Comparison of ENCODE assay signal across 18 cellular contexts in the genomic region with DNA sequence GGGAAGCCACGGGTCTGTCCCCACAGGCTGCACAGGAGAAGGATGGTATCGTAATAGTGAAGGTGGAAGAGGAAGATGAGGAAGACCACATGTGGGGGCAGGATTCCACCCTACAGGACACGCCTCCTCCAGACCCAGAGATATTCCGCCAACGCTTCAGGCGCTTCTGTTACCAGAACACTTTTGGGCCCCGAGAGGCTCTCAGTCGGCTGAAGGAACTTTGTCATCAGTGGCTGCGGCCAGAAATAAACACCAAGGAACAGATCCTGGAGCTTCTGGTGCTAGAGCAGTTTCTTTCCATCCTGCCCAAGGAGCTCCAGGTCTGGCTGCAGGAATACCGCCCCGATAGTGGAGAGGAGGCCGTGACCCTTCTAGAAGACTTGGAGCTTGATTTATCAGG. TPM values are rescaled to one million over a fixed set of nuclear protein-coding genes. Genes with fewer than 3 reads are reported as not detected.
DNase-seq lines count a peak whose midpoint lies in the region; ATAC-seq, FAIRE-seq and TF ChIP-seq lines count a peak whose summit lies in the region.
"Had no signal": no experiment of that assay in that cellular context is flagged by ENCODE, and none has a peak within 500 bp of the region (broad histone marks: within the 10 kb centered on the region; RNA-seq: fewer than 3 reads in every experiment).

No MANE protein-coding gene starts in this region.

- dilution Hi-C loops in IMR-90 (cut with HindIII; ENCODE audit: low sequenced_read_pairs, unreplicated experiment), result no loop called here

- in situ Hi-C loops in IMR-90 (cut with MboI; ENCODE audit: low sequenced_read_pairs) (no loop called here), K562 (cut with MboI) (no loop called here)

- no peak overlapping the region for H2AK5ac ChIP-seq in IMR-90 (ENCODE audit: low read depth, low read length)

- DNase-seq in IMR-90 (no peak), K562 (ENCODE audit: extremely low read depth in 1 of 4, low spot score in 3 of 4) (no peak), OCI-M1 (lab: John Stamatoyannopoulos, UW) (no peak), colonic mucosa (no peak), GOT3 (lab: John Stamatoyannopoulos, UW) (no peak)
- DNase-seq: activated CD4-positive, alpha-beta T cell treated with anti-CD3 and anti-CD28 coated beads, Interleukin-2, amount 10 ng/mL, durations not matched to agents 7 days and 5 days; activated naive CD8-positive, alpha-beta T cell treated with anti-CD3 and anti-CD28 coated beads for 36 hours; foreskin melanocyte; NCI-H1092 treated with DMSO at 0.1 percent for 48 hours; NCI-H2081 treated with DMSO at 0.1 percent for 48 hours; NCI-H510A treated with DMSO at 0.1 percent for 48 hours; stimulated activated naive CD4-positive, alpha-beta T cell treated with Interleukin-2 at 50 U/mL for 16 hours; SW 1271 had no signal

- H3K18ac ChIP-seq in IMR-90 (ENCODE audit: low read depth, low read length), result no peak overlapping the region

- H3K79me1 ChIP-seq in IMR-90 (ENCODE audit: low read depth in 1 of 2, low read length in 2 of 2), result peaks cover 24 to 75% of the 10 kb centered on the region in 2 experiments

- no peak overlapping the region for H2BK120ac ChIP-seq in IMR-90 (ENCODE audit: low read depth, low read length)

- H3K27ac ChIP-seq in IMR-90 (ENCODE audit: insufficient read depth, low read length), result no peak overlapping the region
- no peak overlapping the region for H3K27ac ChIP-seq in K562 (ENCODE audit: extremely low read depth, low read depth, low read length)
- peak overlapping the region in 1 of 2 donors; percentile 73 for H3K27ac ChIP-seq in mucosa of rectum (ENCODE audit: low read depth in 2 of 2, low read length in 2 of 2)
- no peak overlapping the region for H3K27ac ChIP-seq in colonic mucosa
- H3K27ac ChIP-seq: KMS-11, right atrium auricular region had no signal

- TF ChIP-seq CTCF in IMR-90 (conservative IDR thresholded peaks at IDR 0.05; ENCODE audit: low read depth, low read length) (no peak), K562 (IDR thresholded peaks at IDR 0.05 in 2 of 3, conservative IDR thresholded peaks at IDR 0.05 in 1 of 3; ENCODE audit: insufficient read depth in 2 of 3, low read depth in 1 of 3, low read length in 3 of 3) (no peak), colonic mucosa (IDR thresholded peaks at IDR 0.05) (no peak)

- H3K56ac ChIP-seq in IMR-90 (ENCODE audit: extremely low read depth, insufficient read depth, low read length), result no peak overlapping the region

- TF ChIP-seq POLR2A in IMR-90 (IDR thresholded peaks at IDR 0.05; ENCODE audit: low read depth, low read length) (no peak), K562 (conservative IDR thresholded peaks at IDR 0.05) (no peak)

- H3K36me3 ChIP-seq in IMR-90 (ENCODE audit: control insufficient read depth, insufficient read depth, low read length) (peaks cover 46% of the 10 kb centered on the region), K562 (ENCODE audit: control insufficient read depth, insufficient read depth, low read length) (peaks cover 70% of the 10 kb centered on the region), mucosa of rectum (ENCODE audit: control insufficient read depth in 2 of 2, insufficient read depth in 2 of 2, low read length in 2 of 2) (peaks cover 36 to 49% of the 10 kb centered on the region in 2 donors), colonic mucosa (peaks cover 9% of the 10 kb centered on the region)

- no peak overlapping the region for H2AK9ac ChIP-seq in IMR-90 (replicated peaks; ENCODE audit: low read depth, low read length, poor library complexity)

- H2BK5ac ChIP-seq in IMR-90 (ENCODE audit: low read depth, low read length, poor library complexity, severe bottlenecking), result no peak overlapping the region

- ATAC-seq in IMR-90 (ENCODE audit: low read depth), result no peak
- no peak for ATAC-seq in K562
- ATAC-seq: Right ventricle myocardium inferior had no signal

- H4K20me1 ChIP-seq in IMR-90 (ENCODE audit: insufficient read depth, low read length) (peaks cover 23% of the 10 kb centered on the region; the same call in 1 of the 2 replicates), K562 (replicated peaks; ENCODE audit: control insufficient read depth, insufficient read depth, low read length) (peaks cover 9% of the 10 kb centered on the region)

- no peak overlapping the region for H4K5ac ChIP-seq in IMR-90 (ENCODE audit: low read depth, low read length)

- H2AFZ ChIP-seq in IMR-90 (replicated peaks; ENCODE audit: low read length, poor library complexity) (no peak overlapping the region), K562 (ENCODE audit: low read depth, low read length) (no peak overlapping the region)

- POLR2A ChIA-PET in IMR-90 (lab: Charles Lee; ENCODE audit: unreplicated experiment) (no interaction called here), K562 (lab: Yijun Ruan, JAX) (interaction anchor here (1.7 kb wide), 1 partner anchor 8 kb away, joined by 9 read pairs; the partner anchor contains the start of gene ZKSCAN1)

- no peak overlapping the region for H3K4ac ChIP-seq in IMR-90 (ENCODE audit: low read depth, low read length)

- no peak overlapping the region for H3K4me3 ChIP-seq in IMR-90 (ENCODE audit: insufficient read depth, low read depth, low read length)
- H3K4me3 ChIP-seq in K562, result no peak overlapping the region
- no peak overlapping the region for H3K4me3 ChIP-seq in mucosa of rectum (ENCODE audit: low read length in 2 of 2)
- H3K4me3 ChIP-seq in colonic mucosa, result no peak overlapping the region
- H3K4me3 ChIP-seq: right atrium auricular region had no signal

- TF ChIP-seq RAD21 in IMR-90 (IDR thresholded peaks at IDR 0.05; ENCODE audit: low read length) (no peak), K562 (CRISPR knock-in tag; conservative IDR thresholded peaks at IDR 0.05 in 1 of 2, IDR thresholded peaks at IDR 0.05 in 1 of 2) (no peak)

- H3K79me2 ChIP-seq in K562 (ENCODE audit: control insufficient read depth, insufficient read depth, low read length), result peaks cover 36% of the 10 kb centered on the region

- H4K8ac ChIP-seq in IMR-90 (ENCODE audit: low read depth in 2 of 2, low read length in 2 of 2), result no peak overlapping the region

- no peaks in the 10 kb centered on the region for H3K4me1 ChIP-seq in IMR-90 (ENCODE audit: control insufficient read depth, insufficient read depth, low read length)
- H3K4me1 ChIP-seq in K562 (replicated peaks in 1 of 2; ENCODE audit: control insufficient read depth in 2 of 2, insufficient read depth in 2 of 2, low read length in 2 of 2), result peaks cover 0 to 4% of the 10 kb centered on the region in 2 experiments; a peak in 1 of 5 replicates
- peaks cover 30 to 38% of the 10 kb centered on the region in 2 donors for H3K4me1 ChIP-seq in mucosa of rectum (ENCODE audit: control insufficient read depth in 2 of 2, insufficient read depth in 2 of 2, low read length in 2 of 2)
- peaks cover 13% of the 10 kb centered on the region for H3K4me1 ChIP-seq in colonic mucosa

- H3K9me3 ChIP-seq in IMR-90 (ENCODE audit: control insufficient read depth, insufficient read depth, low read length), result no peaks in the 10 kb centered on the region
- H3K9me3 ChIP-seq in K562 (replicated peaks; ENCODE audit: control insufficient read depth, insufficient read depth, low read depth, low read length), result no peaks in the 10 kb centered on the region
- no peaks in the 10 kb centered on the region for H3K9me3 ChIP-seq in mucosa of rectum (ENCODE audit: control insufficient read depth in 2 of 2, low read length in 2 of 2)
- H3K9me3 ChIP-seq in colonic mucosa, result no peaks in the 10 kb centered on the region
- H3K9me3 ChIP-seq: right atrium auricular region had no signal

- H4K91ac ChIP-seq in IMR-90 (ENCODE audit: insufficient read depth, low read depth, low read length), result no peak overlapping the region

- H3K27me3 ChIP-seq in IMR-90 (ENCODE audit: control insufficient read depth, insufficient read depth, low read length) (no peaks in the 10 kb centered on the region), K562 (ENCODE audit: control insufficient read depth in 2 of 2, insufficient read depth in 2 of 2, low read length in 2 of 2) (no peaks in the 10 kb centered on the region), mucosa of rectum (ENCODE audit: control insufficient read depth in 2 of 2, insufficient read depth in 2 of 2, low read length in 2 of 2) (no peaks in the 10 kb centered on the region), colonic mucosa (no peaks in the 10 kb centered on the region)
- H3K27me3 ChIP-seq: right atrium auricular region had no signal

- BruUV-seq in IMR-90 (replicated peaks; lab: Mats Ljungman, UMichigan) (TSS peak; percentile 76), K562 (replicated peaks; lab: Mats Ljungman, UMichigan) (no TSS peak)

- FAIRE-seq in K562 (lab: Jason Lieb, UNC), result no peak
- FAIRE-seq: endothelial cell of umbilical vein had no signal

- no peak overlapping the region for H2BK15ac ChIP-seq in IMR-90 (ENCODE audit: low read depth, low read length)

- H3K9me1 ChIP-seq in IMR-90 (ENCODE audit: insufficient read depth, low read length) (peaks cover 8% of the 10 kb centered on the region; the same call in 1 of the 2 replicates), K562 (ENCODE audit: control insufficient read depth, insufficient read depth, low read length) (no peaks in the 10 kb centered on the region)

- H3K9ac ChIP-seq in IMR-90 (ENCODE audit: low read depth, low read length) (no peak overlapping the region), K562 (ENCODE audit: insufficient read depth in 1 of 2, low read depth in 2 of 2, low read length in 2 of 2) (peak overlapping the region in 1 of 2 experiments; percentile 33; a peak in 1 of 4 replicates), mucosa of rectum (ENCODE audit: low read depth in 1 of 2, low read length in 2 of 2) (peak overlapping the region; percentile 14 to 39), colonic mucosa (ENCODE audit: low read depth in 2 of 2, low read length in 2 of 2) (peak overlapping the region in 1 of 2 donors; percentile 32)
- H3K9ac ChIP-seq: KMS-11 had no signal

- intact Hi-C loops in IMR-90 (cut with micrococcal nuclease) (no loop called here), K562 (cut with micrococcal nuclease) (no loop called here), colonic mucosa (cut with DNase I) (no loop called here)

- H3K23ac ChIP-seq in IMR-90 (ENCODE audit: low read depth, low read length), result no peak overlapping the region

- 96% methylated on average over 4 of the region's 12 CpGs; no CpG with 5 or more reads in 1 of the 2 experiments for WGBS in IMR-90 (ENCODE audit: extremely low coverage in 2 of 2, insufficient read length in 1 of 2), 2 experiments
- 97% methylated on average over 12 of the region's 12 CpGs for WGBS in K562 (ENCODE audit: insufficient coverage, low coverage, missing lambda C conversion rate)

- TF ChIP-seq EP300 in K562 (IDR thresholded peaks at IDR 0.05; ENCODE audit: low read length), result no peak

- CTCF ChIA-PET in IMR-90 (lab: Yijun Ruan, JAX) (no interaction called here), K562 (lab: Yijun Ruan, JAX; ENCODE audit: low intra/inter-chr PET ratio) (no interaction called here)

- no peak overlapping the region for H2BK20ac ChIP-seq in IMR-90 (ENCODE audit: low read depth, low read length)

- H3K4me2 ChIP-seq in IMR-90 (ENCODE audit: low read depth, low read length), result no peak overlapping the region
- no peak overlapping the region for H3K4me2 ChIP-seq in K562 (ENCODE audit: insufficient read depth, low read length)
- H3K4me2 ChIP-seq: KMS-11 had no signal

- H3K14ac ChIP-seq in IMR-90 (replicated peaks; ENCODE audit: low read depth, low read length), result no peak overlapping the region

RNA-seq across cellular contexts. Expression of gene ZKSCAN1, which starts 8.1 kb away (rescaled TPM):
- 30.3 and 40.7 TPM in 2 replicates for total RNA-seq in IMR-90 (2012; rRNA removed)
- 10.8 and 13.7 TPM in 2 replicates for polyA plus RNA-seq in IMR-90 (2012; rRNA removed)
- polyA plus RNA-seq in IMR-90 (2012; cell fraction: cytosol; rRNA removed), result 5.6 and 5.9 TPM in 2 replicates
- polyA plus RNA-seq in IMR-90 (2012; cell fraction: nucleus; rRNA removed; ENCODE audit: low replicate concordance), result 8.8 and 23.6 TPM in 2 replicates
- 87.8 and 126 TPM in 2 replicates for total RNA-seq in K562 (2011; cell fraction: chromatin; rRNA removed; ENCODE audit: low replicate concordance)
- 44.4 and 45.4 TPM in 2 replicates for total RNA-seq in K562 (2011; cell fraction: nucleolus; rRNA removed)
- total RNA-seq in K562 (2011; cell fraction: nucleoplasm; rRNA removed), result 60.3 and 60.7 TPM in 2 replicates
- 15.5 and 19.4 TPM in 2 replicates for total RNA-seq in K562 (2014; rRNA removed)
- total RNA-seq in K562 (2014; rRNA removed; fragmentation: Illumina TruSeq; extraction: Trizol), result 32.1 and 36.1 TPM in 2 replicates
- total RNA-seq in K562 (2015; rRNA removed; fragmentation: Illumina TruSeq; extraction: Trizol), result 22.5 and 23.2 TPM in 2 replicates
- total RNA-seq in K562 (2021), result 42.9 and 43.0 TPM in 2 replicates
- polyA plus RNA-seq in K562 (2011; rRNA removed), result 28.3 and 34.6 TPM in 2 replicates
- polyA plus RNA-seq in K562 (2011; cell fraction: cytosol; rRNA removed), result 14.3 and 17.7 TPM in 2 replicates
- 20.7 and 36.3 TPM in 2 replicates for polyA plus RNA-seq in K562 (2011; cell fraction: nucleus; rRNA removed)
- polyA plus RNA-seq in K562 (2012), result 17.2 and 27.8 TPM in 2 replicates
- 23.8 and 27.3 TPM in 2 replicates for polyA plus RNA-seq in K562 (2014; fragmentation: Illumina TruSeq; extraction: Trizol)
- polyA plus RNA-seq in K562 (2014; fragmentation: Nextera tagmentation; extraction: Ambion mirVana), result 1 to 10 TPM; 5.3 to 6.8 TPM
- polyA plus RNA-seq in K562 (2014; rRNA removed), result 19.8 and 20.9 TPM in 2 replicates
- 65.4 and 82.5 TPM in 2 replicates for polyA minus RNA-seq in K562 (2011; rRNA and poly(A)+ RNA removed)
- 24.1 and 25.7 TPM in 2 replicates for polyA minus RNA-seq in K562 (2011; cell fraction: cytosol; rRNA and poly(A)+ RNA removed)
- polyA minus RNA-seq in K562 (2011; cell fraction: nucleus; rRNA and poly(A)+ RNA removed), result 12.1 and 20.1 TPM in 2 replicates
- 100 to 1,000 TPM in 1 of 2 donors, 10 to 100 TPM in 1; 96.1 to 147 TPM for total RNA-seq in colonic mucosa

RNA-seq across cellular contexts. Expression of gene ZSCAN21, which starts 26.0 kb away (rescaled TPM):
- total RNA-seq in IMR-90 (2012; rRNA removed) (13.1 and 13.3 TPM in 2 replicates), K562 (2014; rRNA removed) (13.8 and 14.0 TPM in 2 replicates), K562 (2014; rRNA removed; fragmentation: Illumina TruSeq; extraction: Trizol) (13.2 and 14.1 TPM in 2 replicates), K562 (2015; rRNA removed; fragmentation: Illumina TruSeq; extraction: Trizol) (11.6 and 12.2 TPM in 2 replicates), K562 (2021) (12.7 and 13.8 TPM in 2 replicates), colonic mucosa (1 to 10 TPM; 6.2 to 7.7 TPM)
- polyA plus RNA-seq in IMR-90 (2012; rRNA removed) (10.8 and 11.5 TPM in 2 replicates), K562 (2011; rRNA removed) (9.5 and 13.4 TPM in 2 replicates), K562 (2014; fragmentation: Illumina TruSeq; extraction: Trizol) (13.5 and 15.5 TPM in 2 replicates), K562 (2014; fragmentation: Nextera tagmentation; extraction: Ambion mirVana) (1 to 10 TPM; 5.9 to 6.9 TPM), K562 (2014; rRNA removed) (11.6 and 11.8 TPM in 2 replicates)
- polyA plus RNA-seq in IMR-90 (2012; cell fraction: cytosol; rRNA removed), result 4.9 and 6.1 TPM in 2 replicates
- 5.6 and 14.0 TPM in 2 replicates for polyA plus RNA-seq in IMR-90 (2012; cell fraction: nucleus; rRNA removed; ENCODE audit: low replicate concordance)
- total RNA-seq in K562 (2011; cell fraction: chromatin; rRNA removed; ENCODE audit: low replicate concordance), result 19.2 and 21.8 TPM in 2 replicates
- 12.0 and 13.5 TPM in 2 replicates for total RNA-seq in K562 (2011; cell fraction: nucleolus; rRNA removed)
- total RNA-seq in K562 (2011; cell fraction: nucleoplasm; rRNA removed), result 9.1 and 13.6 TPM in 2 replicates
- polyA plus RNA-seq in K562 (2011; cell fraction: cytosol; rRNA removed), result 6.7 and 9.5 TPM in 2 replicates
- 7.4 and 7.8 TPM in 2 replicates for polyA plus RNA-seq in K562 (2011; cell fraction: nucleus; rRNA removed)
- 7.7 and 8.5 TPM in 2 replicates for polyA plus RNA-seq in K562 (2012)
- polyA minus RNA-seq in K562 (2011; rRNA and poly(A)+ RNA removed), result 8.2 and 9.7 TPM in 2 replicates
- polyA minus RNA-seq in K562 (2011; cell fraction: cytosol; rRNA and poly(A)+ RNA removed), result 3.5 and 5.0 TPM in 2 replicates
- 2.6 and 3.2 TPM in 2 replicates for polyA minus RNA-seq in K562 (2011; cell fraction: nucleus; rRNA and poly(A)+ RNA removed)

RNA-seq across cellular contexts. Expression of gene AZGP1, which starts 47.7 kb away (rescaled TPM):
- not detected in 2 replicates for total RNA-seq in IMR-90 (2012; rRNA removed)
- polyA plus RNA-seq in IMR-90 (2012; rRNA removed), result not detected in 2 replicates
- polyA plus RNA-seq in IMR-90 (2012; cell fraction: cytosol; rRNA removed), result 0.03 TPM in 1 of 2 replicates, not detected in the other
- polyA plus RNA-seq in IMR-90 (2012; cell fraction: nucleus; rRNA removed; ENCODE audit: low replicate concordance), result not detected in 2 replicates
- not detected in 2 replicates for total RNA-seq in K562 (2011; cell fraction: chromatin; rRNA removed; ENCODE audit: low replicate concordance)
- total RNA-seq in K562 (2011; cell fraction: nucleolus; rRNA removed), result not detected in 2 replicates
- total RNA-seq in K562 (2011; cell fraction: nucleoplasm; rRNA removed), result not detected in 2 replicates
- total RNA-seq in K562 (2014; rRNA removed), result 0.18 TPM in 1 of 2 replicates, not detected in the other
- total RNA-seq in K562 (2014; rRNA removed; fragmentation: Illumina TruSeq; extraction: Trizol), result not detected in 2 replicates
- not detected in 2 replicates for total RNA-seq in K562 (2015; rRNA removed; fragmentation: Illumina TruSeq; extraction: Trizol)
- total RNA-seq in K562 (2021), result 0.53 and 0.54 TPM in 2 replicates
- not detected in 2 replicates for polyA plus RNA-seq in K562 (2011; rRNA removed)
- polyA plus RNA-seq in K562 (2011; cell fraction: cytosol; rRNA removed), result not detected in 2 replicates
- not detected in 2 replicates for polyA plus RNA-seq in K562 (2011; cell fraction: nucleus; rRNA removed)
- polyA plus RNA-seq in K562 (2012), result not detected in 2 replicates
- not detected in 2 replicates for polyA plus RNA-seq in K562 (2014; fragmentation: Illumina TruSeq; extraction: Trizol)
- polyA plus RNA-seq in K562 (2014; fragmentation: Nextera tagmentation; extraction: Ambion mirVana), result not detected
- not detected in 2 replicates for polyA plus RNA-seq in K562 (2014; rRNA removed)
- not detected in 2 replicates for polyA minus RNA-seq in K562 (2011; rRNA and poly(A)+ RNA removed)
- not detected in 2 replicates for polyA minus RNA-seq in K562 (2011; cell fraction: cytosol; rRNA and poly(A)+ RNA removed)
- polyA minus RNA-seq in K562 (2011; cell fraction: nucleus; rRNA and poly(A)+ RNA removed), result not detected in 2 replicates
- total RNA-seq in colonic mucosa, result 1 to 10 TPM; 2.5 to 4.6 TPM
- total RNA-seq: activated CD4-positive, alpha-beta T cell treated with anti-CD3 and anti-CD28 coated beads, Interleukin-2, amount 10 ng/mL, durations not matched to agents 7 days and 5 days; activated naive CD8-positive, alpha-beta T cell treated with anti-CD3 and anti-CD28 coated beads for 36 hours; endothelial cell of umbilical vein had no signal
- polyA plus RNA-seq: endothelial cell of umbilical vein had no signal

RNA-seq across cellular contexts. Expression of gene ZNF3, which starts 58.0 kb away (rescaled TPM):
- 30.8 and 33.1 TPM in 2 replicates for total RNA-seq in IMR-90 (2012; rRNA removed)
- polyA plus RNA-seq in IMR-90 (2012; rRNA removed), result 20.4 and 24.8 TPM in 2 replicates
- polyA plus RNA-seq in IMR-90 (2012; cell fraction: cytosol; rRNA removed), result 4.7 and 6.3 TPM in 2 replicates
- polyA plus RNA-seq in IMR-90 (2012; cell fraction: nucleus; rRNA removed; ENCODE audit: low replicate concordance), result 55.3 and 172 TPM in 2 replicates
- 153 and 214 TPM in 2 replicates for total RNA-seq in K562 (2011; cell fraction: chromatin; rRNA removed; ENCODE audit: low replicate concordance)
- 103 and 125 TPM in 2 replicates for total RNA-seq in K562 (2011; cell fraction: nucleolus; rRNA removed)
- 119 and 140 TPM in 2 replicates for total RNA-seq in K562 (2011; cell fraction: nucleoplasm; rRNA removed)
- total RNA-seq in K562 (2014; rRNA removed), result 33.6 and 35.6 TPM in 2 replicates
- 55.6 and 64.4 TPM in 2 replicates for total RNA-seq in K562 (2014; rRNA removed; fragmentation: Illumina TruSeq; extraction: Trizol)
- 61.6 and 64.9 TPM in 2 replicates for total RNA-seq in K562 (2015; rRNA removed; fragmentation: Illumina TruSeq; extraction: Trizol)
- 46.7 and 48.5 TPM in 2 replicates for total RNA-seq in K562 (2021)
- polyA plus RNA-seq in K562 (2011; rRNA removed), result 44.8 and 52.3 TPM in 2 replicates
- 20.8 and 27.2 TPM in 2 replicates for polyA plus RNA-seq in K562 (2011; cell fraction: cytosol; rRNA removed)
- 85.4 and 103 TPM in 2 replicates for polyA plus RNA-seq in K562 (2011; cell fraction: nucleus; rRNA removed)
- polyA plus RNA-seq in K562 (2012), result 30.1 and 31.6 TPM in 2 replicates
- polyA plus RNA-seq in K562 (2014; fragmentation: Illumina TruSeq; extraction: Trizol), result 58.4 and 58.7 TPM in 2 replicates
- 10 to 100 TPM; 30.0 to 51.5 TPM for polyA plus RNA-seq in K562 (2014; fragmentation: Nextera tagmentation; extraction: Ambion mirVana)
- 39.6 and 45.8 TPM in 2 replicates for polyA plus RNA-seq in K562 (2014; rRNA removed)
- polyA minus RNA-seq in K562 (2011; rRNA and poly(A)+ RNA removed), result 55.6 and 57.4 TPM in 2 replicates
- 10.5 and 15.3 TPM in 2 replicates for polyA minus RNA-seq in K562 (2011; cell fraction: cytosol; rRNA and poly(A)+ RNA removed)
- polyA minus RNA-seq in K562 (2011; cell fraction: nucleus; rRNA and poly(A)+ RNA removed), result 33.7 and 50.5 TPM in 2 replicates
- 10 to 100 TPM; 30.1 to 31.9 TPM for total RNA-seq in colonic mucosa
